Comparison of ENCODE assay signal across 8 cellular contexts in the genomic region with DNA sequence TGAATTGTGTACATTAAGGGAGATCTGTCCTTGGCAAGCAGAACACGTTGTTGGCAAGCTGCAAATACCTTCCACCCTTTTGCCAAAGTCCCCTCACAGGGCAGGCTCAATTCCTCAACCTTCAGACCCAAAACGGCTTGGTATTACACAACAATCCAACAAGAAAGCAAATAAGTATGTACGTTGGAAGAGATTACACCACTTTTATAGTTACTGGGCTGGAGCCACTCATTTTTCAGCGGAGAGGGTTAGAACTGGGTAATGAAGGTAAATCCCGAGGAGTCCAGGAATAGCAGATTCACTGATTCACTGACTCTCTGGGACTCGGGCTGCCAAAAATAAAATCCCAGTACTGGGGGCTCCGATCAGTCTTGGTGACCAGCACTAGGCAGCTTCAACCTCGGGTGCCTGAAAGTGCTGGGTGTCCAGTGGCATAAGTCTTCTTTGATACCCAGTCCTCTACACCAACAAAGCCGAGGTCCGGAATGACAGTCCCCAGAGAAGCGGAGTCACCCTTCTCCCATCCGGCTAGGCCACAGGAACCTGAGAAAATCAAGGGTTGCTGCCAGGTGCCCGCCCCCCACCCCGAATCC. TPM values are rescaled to one million over a fixed set of nuclear protein-coding genes. Genes with fewer than 3 reads are reported as not detected.
DNase-seq lines count a peak whose midpoint lies in the region; ATAC-seq, FAIRE-seq and TF ChIP-seq lines count a peak whose summit lies in the region.

No MANE protein-coding gene starts in this region.

- WGBS in HUES64: 2% methylated on average over 11 of the region's 14 CpGs
- WGBS in K562 (ENCODE audit: insufficient coverage, low coverage, missing lambda C conversion rate): 1% methylated on average over 9 of the region's 14 CpGs
- 0 to 42% (median 14%) methylated on average over 8 to 14 of the region's 14 CpGs for WGBS in stomach, 5 donors

- in situ Hi-C loops in K562 (cut with MboI): no loop called here

- CTCF ChIA-PET in K562 (lab: Yijun Ruan, JAX; ENCODE audit: low intra/inter-chr PET ratio): no interaction called here

- H3K27ac ChIP-seq in HUES64 (ENCODE audit: low read depth, low read length): peak overlapping the region; percentile 95
- H3K27ac ChIP-seq in K562 (ENCODE audit: extremely low read depth, low read depth, low read length): peak overlapping the region; percentile 94
- H3K27ac ChIP-seq in stomach: peak overlapping the region in 4 of 5 donors; percentile 84 to 90 (median 86)

- H3K79me2 ChIP-seq in K562 (ENCODE audit: control insufficient read depth, insufficient read depth, low read length): peaks cover 42% of the 10 kb centered on the region

- intact Hi-C loops in K562 (cut with micrococcal nuclease) (loop anchor here (2.0 to 5.0 kb wide), 2 partner anchors 43 to 59 kb away; a partner anchor contains a TSS), stomach (cut with DNase I; ENCODE audit: low total_unique reads) (no loop called here)

- TF ChIP-seq POLR2A in K562 (conservative IDR thresholded peaks at IDR 0.05) (no peak), stomach (IDR thresholded peaks at IDR 0.05) (no peak)

- TF ChIP-seq CTCF in K562 (IDR thresholded peaks at IDR 0.05 in 2 of 3, conservative IDR thresholded peaks at IDR 0.05 in 1 of 3; ENCODE audit: insufficient read depth in 2 of 3, low read depth in 1 of 3, low read length in 3 of 3) (no peak), kidney epithelial cell (IDR thresholded peaks at IDR 0.05; ENCODE audit: insufficient read depth, low read length, poor library complexity, severe bottlenecking) (no peak), stomach (IDR thresholded peaks at IDR 0.05) (no peak)

- TF ChIP-seq EP300 in K562 (IDR thresholded peaks at IDR 0.05; ENCODE audit: low read length) (no peak), stomach (IDR thresholded peaks at IDR 0.05) (no peak)

- no peaks in the 10 kb centered on the region for H3K9me1 ChIP-seq in K562 (ENCODE audit: control insufficient read depth, insufficient read depth, low read length)

- H4K20me1 ChIP-seq in K562 (replicated peaks; ENCODE audit: control insufficient read depth, insufficient read depth, low read length): no peaks in the 10 kb centered on the region

- TSS peak; percentile 63 for BruUV-seq in K562 (replicated peaks; lab: Mats Ljungman, UMichigan)

- peak overlapping the region; percentile 32; the same call in 1 of the 2 replicates for H2AFZ ChIP-seq in K562 (ENCODE audit: low read depth, low read length)

- no peaks in the 10 kb centered on the region for H3K9me3 ChIP-seq in HUES64 (ENCODE audit: insufficient read depth, low read depth, low read length)
- no peaks in the 10 kb centered on the region for H3K9me3 ChIP-seq in K562 (replicated peaks; ENCODE audit: control insufficient read depth, insufficient read depth, low read depth, low read length)
- H3K9me3 ChIP-seq in stomach: no peaks in the 10 kb centered on the region

- H3K36me3 ChIP-seq in HUES64 (ENCODE audit: insufficient read depth, low read length) (peaks cover 19% of the 10 kb centered on the region), K562 (ENCODE audit: control insufficient read depth, insufficient read depth, low read length) (peaks cover 50% of the 10 kb centered on the region), kidney epithelial cell (ENCODE audit: control insufficient read depth, insufficient read depth, low read length) (no peaks in the 10 kb centered on the region), stomach (peaks cover 0 to 19% (median 1%) of the 10 kb centered on the region in 4 donors)

- TF ChIP-seq RAD21 in K562 (CRISPR knock-in tag; conservative IDR thresholded peaks at IDR 0.05 in 1 of 2, IDR thresholded peaks at IDR 0.05 in 1 of 2): no peak

- ATAC-seq in K562: peak; percentile 40

- H3K27me3 ChIP-seq in HUES64 (ENCODE audit: insufficient read depth, low read length) (no peaks in the 10 kb centered on the region), K562 (ENCODE audit: control insufficient read depth in 2 of 2, insufficient read depth in 2 of 2, low read length in 2 of 2) (no peaks in the 10 kb centered on the region), kidney epithelial cell (ENCODE audit: control insufficient read depth, insufficient read depth, low read length) (no peaks in the 10 kb centered on the region), stomach (no peaks in the 10 kb centered on the region)

- FAIRE-seq in K562 (lab: Jason Lieb, UNC): peak; percentile 32

- POLR2A ChIA-PET in K562 (lab: Yijun Ruan, JAX): interaction anchor here (0.6 to 4.0 kb wide), 5 partner anchors 10 to 48 kb away, joined by 3 to 21 read pairs (median 4); a partner anchor contains a TSS

- H3K4me1 ChIP-seq in HUES64 (ENCODE audit: insufficient read depth, low read length) (peaks cover 6% of the 10 kb centered on the region; the same call in 1 of the 2 replicates), K562 (replicated peaks in 1 of 2; ENCODE audit: control insufficient read depth in 2 of 2, insufficient read depth in 2 of 2, low read length in 2 of 2) (peaks cover 0 to 6% of the 10 kb centered on the region in 2 experiments; a peak in 4 of 5 replicates), stomach (peaks cover 0 to 18% (median 6%) of the 10 kb centered on the region in 4 donors)

- H3K4me2 ChIP-seq in K562 (ENCODE audit: insufficient read depth, low read length): peak overlapping the region; percentile 85

- H3K4me3 ChIP-seq in HUES64 (ENCODE audit: low read length) (peak overlapping the region; percentile 86), K562 (peak overlapping the region; percentile 64), kidney epithelial cell (ENCODE audit: low read depth, low read length) (peak overlapping the region; percentile 73), stomach (peak overlapping the region; percentile 54 to 77 (median 70))

- H3K9ac ChIP-seq in HUES64 (ENCODE audit: low read depth, low read length) (peak overlapping the region; percentile 97), K562 (ENCODE audit: insufficient read depth in 1 of 2, low read depth in 2 of 2, low read length in 2 of 2) (peak overlapping the region; percentile 85 to 96)

- DNase-seq in stimulated activated CD8-positive, alpha-beta memory T cell treated with anti-CD3 and anti-CD28 coated beads, Interleukin-15, amount 100 ng/mL, for 24 hours (ENCODE audit: low read depth): peak; percentile 0
- DNase-seq in stimulated activated CD8-positive, alpha-beta memory T cell treated with anti-CD3 and anti-CD28 coated beads, Interleukin-4, amount 100 ng/mL, for 48 hours: no peak
- DNase-seq in K562 (ENCODE audit: extremely low read depth in 1 of 4, low spot score in 3 of 4) (peak in 3 of 4 experiments; percentile 38 to 61 (median 52)), kidney epithelial cell (ENCODE audit: low read depth) (no peak), stomach (no peak), NCI-H146 treated with DMSO at 0.1 percent for 48 hours (lab: John Stamatoyannopoulos, UW; ENCODE audit: unreplicated experiment) (no peak)
- DNase-seq in activated effector memory CD4-positive, alpha-beta T cell treated with Interleukin-2 at 50 U/mL for 16 hours: no peak

RNA-seq across cellular contexts. Expression of a gene that starts 0.6 kb away (rescaled TPM):
- 24.5 TPM for polyA plus RNA-seq in HUES64 (2013, experiment 1 of 2)
- 23.9 TPM for polyA plus RNA-seq in HUES64 (2013, experiment 2 of 2)
- 26.8 and 35.4 TPM in 2 replicates for total RNA-seq in K562 (2011; cell fraction: chromatin; rRNA removed; ENCODE audit: low replicate concordance)
- 21.1 and 24.8 TPM in 2 replicates for total RNA-seq in K562 (2011; cell fraction: nucleolus; rRNA removed)
- total RNA-seq in K562 (2011; cell fraction: nucleoplasm; rRNA removed): 31.0 and 42.3 TPM in 2 replicates
- 10.0 and 10.9 TPM in 2 replicates for total RNA-seq in K562 (2014; rRNA removed)
- 32.4 and 33.2 TPM in 2 replicates for total RNA-seq in K562 (2014; rRNA removed; fragmentation: Illumina TruSeq; extraction: Trizol)
- total RNA-seq in K562 (2015; rRNA removed; fragmentation: Illumina TruSeq; extraction: Trizol): 23.1 and 23.3 TPM in 2 replicates
- total RNA-seq in K562 (2021): 46.2 and 48.8 TPM in 2 replicates
- 24.6 and 32.1 TPM in 2 replicates for polyA plus RNA-seq in K562 (2011; rRNA removed)
- 24.3 and 25.0 TPM in 2 replicates for polyA plus RNA-seq in K562 (2011; cell fraction: cytosol; rRNA removed)
- polyA plus RNA-seq in K562 (2011; cell fraction: nucleus; rRNA removed): 15.5 and 17.0 TPM in 2 replicates
- 13.8 and 36.1 TPM in 2 replicates for polyA plus RNA-seq in K562 (2012)
- polyA plus RNA-seq in K562 (2014; fragmentation: Illumina TruSeq; extraction: Trizol): 38.2 and 44.4 TPM in 2 replicates
- polyA plus RNA-seq in K562 (2014; fragmentation: Nextera tagmentation; extraction: Ambion mirVana): 100 to 1,000 TPM; 132 TPM
- polyA plus RNA-seq in K562 (2014; rRNA removed): 41.1 and 47.6 TPM in 2 replicates
- polyA minus RNA-seq in K562 (2011; rRNA and poly(A)+ RNA removed): 17.5 and 18.9 TPM in 2 replicates
- 15.1 and 16.7 TPM in 2 replicates for polyA minus RNA-seq in K562 (2011; cell fraction: cytosol; rRNA and poly(A)+ RNA removed)
- polyA minus RNA-seq in K562 (2011; cell fraction: nucleus; rRNA and poly(A)+ RNA removed): 9.8 and 14.7 TPM in 2 replicates
- 11.7 and 11.8 TPM in 2 replicates for total RNA-seq in kidney epithelial cell
- 1 to 10 TPM in 4 of 5 donors, not detected in 1; 4.6 to 8.8 (median 7.2) TPM for total RNA-seq in stomach
- polyA plus RNA-seq in stomach: 10 to 100 TPM in 1 of 3 donors, 1 to 10 TPM in 2; 6.9 to 10.9 (median 9.3) TPM

RNA-seq across cellular contexts. Expression of a gene that starts 38.0 kb away (rescaled TPM):
- polyA plus RNA-seq in HUES64 (2013, experiment 1 of 2): 0.25 TPM
- polyA plus RNA-seq in HUES64 (2013, experiment 2 of 2): 1.4 TPM
- 125 and 212 TPM in 2 replicates for total RNA-seq in K562 (2011; cell fraction: chromatin; rRNA removed; ENCODE audit: low replicate concordance)
- 65.4 and 67.6 TPM in 2 replicates for total RNA-seq in K562 (2011; cell fraction: nucleolus; rRNA removed)
- 90.3 and 117 TPM in 2 replicates for total RNA-seq in K562 (2011; cell fraction: nucleoplasm; rRNA removed)
- total RNA-seq in K562 (2014; rRNA removed) (35.4 and 39.9 TPM in 2 replicates), K562 (2014; rRNA removed; fragmentation: Illumina TruSeq; extraction: Trizol) (67.5 and 78.1 TPM in 2 replicates), K562 (2015; rRNA removed; fragmentation: Illumina TruSeq; extraction: Trizol) (57.0 and 59.0 TPM in 2 replicates), K562 (2021) (46.8 and 59.3 TPM in 2 replicates), kidney epithelial cell (not detected in 2 replicates), stomach (1 to 10 TPM in 3 of 5 donors, not detected in 2; 1.3 to 8.7 (median 2.4) TPM)
- polyA plus RNA-seq in K562 (2011; rRNA removed) (87.2 and 93.4 TPM in 2 replicates), K562 (2014; fragmentation: Illumina TruSeq; extraction: Trizol) (78.0 and 82.4 TPM in 2 replicates), K562 (2014; fragmentation: Nextera tagmentation; extraction: Ambion mirVana) (10 to 100 TPM; 14.9 to 76.4 TPM), K562 (2014; rRNA removed) (65.2 TPM in 2 replicates), stomach (1 to 10 TPM; 2.6 to 4.9 (median 3.2) TPM)
- polyA plus RNA-seq in K562 (2011; cell fraction: cytosol; rRNA removed): 27.6 and 48.3 TPM in 2 replicates
- 136 and 171 TPM in 2 replicates for polyA plus RNA-seq in K562 (2011; cell fraction: nucleus; rRNA removed)
- 48.8 and 60.2 TPM in 2 replicates for polyA plus RNA-seq in K562 (2012)
- polyA minus RNA-seq in K562 (2011; rRNA and poly(A)+ RNA removed): 56.9 and 63.8 TPM in 2 replicates
- 21.4 and 23.4 TPM in 2 replicates for polyA minus RNA-seq in K562 (2011; cell fraction: cytosol; rRNA and poly(A)+ RNA removed)
- polyA minus RNA-seq in K562 (2011; cell fraction: nucleus; rRNA and poly(A)+ RNA removed): 32.4 and 63.2 TPM in 2 replicates

RNA-seq across cellular contexts. Expression of a gene that starts 42.9 kb away (rescaled TPM):
- 1,568 TPM for polyA plus RNA-seq in HUES64 (2013, experiment 1 of 2)
- polyA plus RNA-seq in HUES64 (2013, experiment 2 of 2): 1,777 TPM
- 200 and 267 TPM in 2 replicates for total RNA-seq in K562 (2011; cell fraction: chromatin; rRNA removed; ENCODE audit: low replicate concordance)
- 186 and 225 TPM in 2 replicates for total RNA-seq in K562 (2011; cell fraction: nucleolus; rRNA removed)
- total RNA-seq in K562 (2011; cell fraction: nucleoplasm; rRNA removed): 351 and 388 TPM in 2 replicates
- total RNA-seq in K562 (2014; rRNA removed): 1,374 and 2,621 TPM in 2 replicates
- 3,520 and 3,818 TPM in 2 replicates for total RNA-seq in K562 (2014; rRNA removed; fragmentation: Illumina TruSeq; extraction: Trizol)
- total RNA-seq in K562 (2015; rRNA removed; fragmentation: Illumina TruSeq; extraction: Trizol): 3,031 and 3,209 TPM in 2 replicates
- total RNA-seq in K562 (2021): 412 and 461 TPM in 2 replicates
- polyA plus RNA-seq in K562 (2011; rRNA removed): 4,008 and 4,383 TPM in 2 replicates
- 523 and 2,114 TPM in 2 replicates for polyA plus RNA-seq in K562 (2011; cell fraction: cytosol; rRNA removed)
- polyA plus RNA-seq in K562 (2011; cell fraction: nucleus; rRNA removed): 461 and 1,073 TPM in 2 replicates
- 1,913 and 2,065 TPM in 2 replicates for polyA plus RNA-seq in K562 (2012)
- 3,410 and 3,967 TPM in 2 replicates for polyA plus RNA-seq in K562 (2014; fragmentation: Illumina TruSeq; extraction: Trizol)
- 1,000 to 10,000 TPM; 2,383 to 2,855 TPM for polyA plus RNA-seq in K562 (2014; fragmentation: Nextera tagmentation; extraction: Ambion mirVana)
- 4,212 and 4,539 TPM in 2 replicates for polyA plus RNA-seq in K562 (2014; rRNA removed)
- polyA minus RNA-seq in K562 (2011; rRNA and poly(A)+ RNA removed): 692 and 865 TPM in 2 replicates
- polyA minus RNA-seq in K562 (2011; cell fraction: cytosol; rRNA and poly(A)+ RNA removed): 117 and 140 TPM in 2 replicates
- 81.9 and 198 TPM in 2 replicates for polyA minus RNA-seq in K562 (2011; cell fraction: nucleus; rRNA and poly(A)+ RNA removed)
- total RNA-seq in kidney epithelial cell: 1,018 and 3,844 TPM in 2 replicates
- total RNA-seq in stomach: 1,000 to 10,000 TPM in 2 of 5 donors, 100 to 1,000 TPM in 3; 555 to 1,097 (median 872) TPM
- polyA plus RNA-seq in stomach: 1,000 to 10,000 TPM; 2,307 to 3,486 (median 2,694) TPM

RNA-seq across cellular contexts. Expression of a gene that starts 56.8 kb away (rescaled TPM):
- polyA plus RNA-seq in HUES64 (2013, experiment 1 of 2): 0.15 TPM
- 0.13 TPM for polyA plus RNA-seq in HUES64 (2013, experiment 2 of 2)
- total RNA-seq in K562 (2011; cell fraction: chromatin; rRNA removed; ENCODE audit: low replicate concordance): not detected in 2 replicates
- total RNA-seq in K562 (2011; cell fraction: nucleolus; rRNA removed): not detected in 2 replicates
- total RNA-seq in K562 (2011; cell fraction: nucleoplasm; rRNA removed): 0.23 TPM in 1 of 2 replicates, not detected in the other
- total RNA-seq in K562 (2014; rRNA removed) (not detected in 2 replicates), K562 (2014; rRNA removed; fragmentation: Illumina TruSeq; extraction: Trizol) (not detected in 2 replicates), K562 (2015; rRNA removed; fragmentation: Illumina TruSeq; extraction: Trizol) (not detected in 2 replicates), K562 (2021) (not detected in 2 replicates), kidney epithelial cell (0.27 and 0.33 TPM in 2 replicates), stomach (1 to 10 TPM in 1 of 5 donors, not detected in 4; 2.0 TPM)
- polyA plus RNA-seq in K562 (2011; rRNA removed) (0.07 and 0.11 TPM in 2 replicates), K562 (2014; fragmentation: Illumina TruSeq; extraction: Trizol) (0.12 TPM in 1 of 2 replicates, not detected in the other), K562 (2014; fragmentation: Nextera tagmentation; extraction: Ambion mirVana) (under 1 TPM in 1 of 2 experiments, not detected in 1; 0.07 TPM), K562 (2014; rRNA removed) (0.07 and 0.42 TPM in 2 replicates), stomach (under 1 TPM in 1 of 3 donors, not detected in 2; 0.13 TPM)
- polyA plus RNA-seq in K562 (2011; cell fraction: cytosol; rRNA removed): 0.06 TPM in 1 of 2 replicates, not detected in the other
- 0.14 TPM in 1 of 2 replicates, not detected in the other for polyA plus RNA-seq in K562 (2011; cell fraction: nucleus; rRNA removed)
- 0.06 TPM in 1 of 2 replicates, not detected in the other for polyA plus RNA-seq in K562 (2012)
- polyA minus RNA-seq in K562 (2011; rRNA and poly(A)+ RNA removed): not detected in 2 replicates
- not detected in 2 replicates for polyA minus RNA-seq in K562 (2011; cell fraction: cytosol; rRNA and poly(A)+ RNA removed)
- polyA minus RNA-seq in K562 (2011; cell fraction: nucleus; rRNA and poly(A)+ RNA removed): not detected in 2 replicates

RNA-seq across cellular contexts. Expression of a gene that starts 59.8 kb away (rescaled TPM):
- 31.7 TPM for polyA plus RNA-seq in HUES64 (2013, experiment 1 of 2)
- 32.1 TPM for polyA plus RNA-seq in HUES64 (2013, experiment 2 of 2)
- 111 and 136 TPM in 2 replicates for total RNA-seq in K562 (2011; cell fraction: chromatin; rRNA removed; ENCODE audit: low replicate concordance)
- 99.4 and 101 TPM in 2 replicates for total RNA-seq in K562 (2011; cell fraction: nucleolus; rRNA removed)
- total RNA-seq in K562 (2011; cell fraction: nucleoplasm; rRNA removed): 100 and 117 TPM in 2 replicates
- total RNA-seq in K562 (2014; rRNA removed): 41.7 and 46.5 TPM in 2 replicates
- total RNA-seq in K562 (2014; rRNA removed; fragmentation: Illumina TruSeq; extraction: Trizol): 68.9 and 75.2 TPM in 2 replicates
- 54.2 and 57.2 TPM in 2 replicates for total RNA-seq in K562 (2015; rRNA removed; fragmentation: Illumina TruSeq; extraction: Trizol)
- 54.0 and 56.5 TPM in 2 replicates for total RNA-seq in K562 (2021)
- 101 and 118 TPM in 2 replicates for polyA plus RNA-seq in K562 (2011; rRNA removed)
- 44.5 and 61.1 TPM in 2 replicates for polyA plus RNA-seq in K562 (2011; cell fraction: cytosol; rRNA removed)
- 199 and 281 TPM in 2 replicates for polyA plus RNA-seq in K562 (2011; cell fraction: nucleus; rRNA removed)
- polyA plus RNA-seq in K562 (2012): 48.0 and 49.0 TPM in 2 replicates
- 65.2 and 73.8 TPM in 2 replicates for polyA plus RNA-seq in K562 (2014; fragmentation: Illumina TruSeq; extraction: Trizol)
- 100 to 1,000 TPM; 137 to 146 TPM for polyA plus RNA-seq in K562 (2014; fragmentation: Nextera tagmentation; extraction: Ambion mirVana)
- 72.9 and 77.0 TPM in 2 replicates for polyA plus RNA-seq in K562 (2014; rRNA removed)
- polyA minus RNA-seq in K562 (2011; rRNA and poly(A)+ RNA removed): 30.9 and 40.0 TPM in 2 replicates
- 16.3 and 22.1 TPM in 2 replicates for polyA minus RNA-seq in K562 (2011; cell fraction: cytosol; rRNA and poly(A)+ RNA removed)
- 18.3 and 29.0 TPM in 2 replicates for polyA minus RNA-seq in K562 (2011; cell fraction: nucleus; rRNA and poly(A)+ RNA removed)
- total RNA-seq in kidney epithelial cell: 24.4 and 39.6 TPM in 2 replicates
- total RNA-seq in stomach: 10 to 100 TPM in 2 of 5 donors, 1 to 10 TPM in 2, not detected in 1; 6.4 to 19.6 (median 12.7) TPM
- 10 to 100 TPM in 2 of 3 donors, 1 to 10 TPM in 1; 8.1 to 25.6 (median 18.6) TPM for polyA plus RNA-seq in stomach

Comparison
In these comparisons a context has a peak if more than half of its experiments do, and no peak if none do; other contexts are left out.
1. DNase-seq: peak in stimulated activated CD8-positive, alpha-beta memory T cell treated with anti-CD3 and anti-CD28 coated beads, Interleukin-15, amount 100 ng/mL, for 24 hours (single experiment) and K562 (3 of 4); none in stimulated activated CD8-positive, alpha-beta memory T cell treated with anti-CD3 and anti-CD28 coated beads, Interleukin-4, amount 100 ng/mL, for 48 hours (single experiment), kidney epithelial cell (single experiment), stomach (single experiment), NCI-H146 treated with DMSO at 0.1 percent for 48 hours (single experiment) and activated effector memory CD4-positive, alpha-beta T cell treated with Interleukin-2 at 50 U/mL for 16 hours (single experiment).
2. Peak in every context shown above with its lines, with median percentiles within 50 percentile points of each other: H3K27ac ChIP-seq and H3K4me3 ChIP-seq.